26 cellular contexts compared by ENCODE assay signal in genomic region chr13:25207291-25207690, GRCh38. TPM values are rescaled to one million over a fixed set of nuclear protein-coding genes. Genes with fewer than 3 reads are reported as not detected.
"Had no signal": no experiment of that assay in that cellular context is flagged by ENCODE, and none has a peak within 500 bp of the region (broad histone marks: within the 10 kb centered on the region; RNA-seq: fewer than 3 reads in every experiment).

No MANE protein-coding gene starts in this region.

- DNase-seq: effector memory CD8-positive, alpha-beta T cell; foreskin melanocyte; heart left ventricle; hippocampal formation; left colon; left ventricle myocardium superior; mesenchymal stem cell; naive thymus-derived CD4-positive, alpha-beta T cell; nephron progenitor cell; psoas muscle; retina; sigmoid colon; stimulated activated naive CD4-positive, alpha-beta T cell; stomach; substantia nigra; transverse colon had no signal

- H3K4me3 ChIP-seq: esophagus muscularis mucosa, heart left ventricle, lung, psoas muscle, sigmoid colon, skin epidermis, stomach, thoracic aorta, transverse colon had no signal

- FAIRE-seq: colon had no signal

- H3K36me3 ChIP-seq: esophagus muscularis mucosa, heart left ventricle, neutrophil, sigmoid colon, stomach, thoracic aorta, transverse colon had no signal

- H3K4me1 ChIP-seq: esophagus muscularis mucosa, heart left ventricle, psoas muscle, sigmoid colon, stomach, transverse colon had no signal

- H3K9me3 ChIP-seq: esophagus muscularis mucosa, heart left ventricle, neutrophil, psoas muscle, sigmoid colon, stomach, thoracic aorta, transverse colon had no signal

- H3K27ac ChIP-seq: epithelial cell of prostate, esophagus muscularis mucosa, heart left ventricle, neutrophil, psoas muscle, sigmoid colon, skin epidermis, stomach, thoracic aorta, transverse colon had no signal

- H3K27me3 ChIP-seq: sigmoid colon, transverse colon had no signal

- ATAC-seq: effector memory CD8-positive, alpha-beta T cell; heart left ventricle; left colon; left ventricle myocardium superior; naive thymus-derived CD4-positive, alpha-beta T cell; psoas muscle had no signal

RNA-seq across cellular contexts. Expression of gene AMER2, which starts 35.2 kb away (rescaled TPM):
- total RNA-seq: glomerular endothelial cell; heart left ventricle; left ventricle myocardium superior; naive thymus-derived CD4-positive, alpha-beta T cell; osteoblast; thoracic aorta; ureter had no signal
